ENCODE assay signal across 8 cellular contexts in genomic region chr3:129181834-129182233, GRCh38. TPM values are rescaled to one million over a fixed set of nuclear protein-coding genes. Genes with fewer than 3 reads are reported as not detected.
A peak's percentile ranks its signal among the peaks of the same experiment; 100 is the strongest.
DNase-seq lines count a peak whose midpoint lies in the region; ATAC-seq lines count a peak whose summit lies in the region.

No MANE protein-coding gene starts in this region.

- ATAC-seq in activated CD8-positive, alpha-beta T cell treated with anti-CD3 and anti-CD28 coated beads, Interleukin-2, amount 10 ng/mL, durations not matched to agents 7 days and 5 days = no peak
- no peak for ATAC-seq in HG03432 (IDR thresholded peaks at IDR 0.05; ENCODE audit: unreplicated experiment)

- H3K9me3 ChIP-seq in iPS-18a (ENCODE audit: control insufficient read depth, low read depth, low read length) (no peaks in the 10 kb centered on the region), stomach smooth muscle (ENCODE audit: control insufficient read depth in 2 of 2, low read length in 2 of 2) (no peaks in the 10 kb centered on the region)

- H3K4me1 Mint-ChIP-seq in T-helper 2 cell treated with Interferon-gamma antibody and Interleukin-4, amounts not matched to agents 5 μg/mL and 100 μg/mL, for 36 hours (ENCODE audit: low read depth) = peaks cover 44% of the 10 kb centered on the region
- H3K4me1 Mint-ChIP-seq in activated CD8-positive, alpha-beta T cell treated with anti-CD3 and anti-CD28 coated beads, Interleukin-2, amount 10 ng/mL, durations not matched to agents 7 days and 5 days (ENCODE audit: low read depth) = peaks cover 58% of the 10 kb centered on the region

- no peaks in the 10 kb centered on the region for H3K9me3 Mint-ChIP-seq in T-helper 2 cell treated with Interferon-gamma antibody and Interleukin-4, amounts not matched to agents 5 μg/mL and 100 μg/mL, for 36 hours
- H3K9me3 Mint-ChIP-seq in activated CD8-positive, alpha-beta T cell treated with anti-CD3 and anti-CD28 coated beads, Interleukin-2, amount 10 ng/mL, durations not matched to agents 7 days and 5 days (ENCODE audit: insufficient read depth) = no peaks in the 10 kb centered on the region

- H3K27me3 Mint-ChIP-seq in T-helper 2 cell treated with Interferon-gamma antibody and Interleukin-4, amounts not matched to agents 5 μg/mL and 100 μg/mL, for 36 hours (ENCODE audit: low read depth) = no peaks in the 10 kb centered on the region
- H3K27me3 Mint-ChIP-seq in activated CD8-positive, alpha-beta T cell treated with anti-CD3 and anti-CD28 coated beads, Interleukin-2, amount 10 ng/mL, durations not matched to agents 7 days and 5 days (ENCODE audit: low read depth) = no peaks in the 10 kb centered on the region

- peak overlapping the region; percentile 100 for H3K9ac ChIP-seq in iPS-18a (ENCODE audit: low read length)
- peak overlapping the region in 1 of 2 donors; percentile 100 for H3K9ac ChIP-seq in stomach smooth muscle (ENCODE audit: low read length in 2 of 2)

- no peak for DNase-seq in T-helper 2 cell treated with Interferon-gamma antibody and Interleukin-4, amounts not matched to agents 5 μg/mL and 100 μg/mL, for 36 hours (ENCODE audit: low spot score)
- DNase-seq in T-helper 2 cell (no peak), amniotic stem cell (lab: John Stamatoyannopoulos, UW) (no peak), DMS53 treated with DMSO at 0.1 percent for 48 hours (lab: John Stamatoyannopoulos, UW; ENCODE audit: unreplicated experiment) (no peak)
- no peak for DNase-seq in activated CD8-positive, alpha-beta T cell treated with anti-CD3 and anti-CD28 coated beads, Interleukin-2, amount 10 ng/mL, durations not matched to agents 7 days and 5 days

- POLR2A ChIA-PET in activated CD8-positive, alpha-beta T cell treated with anti-CD3 and anti-CD28 coated beads, Interleukin-2, amount 10 ng/mL, durations not matched to agents 7 days and 5 days (lab: Charles Lee) = interaction anchor here (1.1 to 4.0 kb wide), 8 partner anchors 10 to 155 kb away, joined by 3 to 43 read pairs (median 12); partner anchors contain the start of genes COPG1 and RAB43

- peaks cover 45% of the 10 kb centered on the region for H3K36me3 Mint-ChIP-seq in T-helper 2 cell treated with Interferon-gamma antibody and Interleukin-4, amounts not matched to agents 5 μg/mL and 100 μg/mL, for 36 hours (ENCODE audit: low read depth)
- peaks cover 54% of the 10 kb centered on the region for H3K36me3 Mint-ChIP-seq in activated CD8-positive, alpha-beta T cell treated with anti-CD3 and anti-CD28 coated beads, Interleukin-2, amount 10 ng/mL, durations not matched to agents 7 days and 5 days (ENCODE audit: low read depth)

- H3K27ac Mint-ChIP-seq in T-helper 2 cell treated with Interferon-gamma antibody and Interleukin-4, amounts not matched to agents 5 μg/mL and 100 μg/mL, for 36 hours = peak overlapping the region; percentile 96
- peak overlapping the region; percentile 98 for H3K27ac Mint-ChIP-seq in activated CD8-positive, alpha-beta T cell treated with anti-CD3 and anti-CD28 coated beads, Interleukin-2, amount 10 ng/mL, durations not matched to agents 7 days and 5 days

- H3K27me3 ChIP-seq in iPS-18a (ENCODE audit: control insufficient read depth, insufficient read depth, low read length) (no peaks in the 10 kb centered on the region), stomach smooth muscle (ENCODE audit: control insufficient read depth in 1 of 2, insufficient read depth in 2 of 2, low read length in 2 of 2) (no peaks in the 10 kb centered on the region)

- H3K4me3 Mint-ChIP-seq in T-helper 2 cell treated with Interferon-gamma antibody and Interleukin-4, amounts not matched to agents 5 μg/mL and 100 μg/mL, for 36 hours = peak overlapping the region; percentile 93
- H3K4me3 Mint-ChIP-seq in activated CD8-positive, alpha-beta T cell treated with anti-CD3 and anti-CD28 coated beads, Interleukin-2, amount 10 ng/mL, durations not matched to agents 7 days and 5 days = peak overlapping the region; percentile 92

- peak overlapping the region; percentile 97 for H3K4me3 ChIP-seq in iPS-18a (ENCODE audit: low read length)
- H3K4me3 ChIP-seq in stomach smooth muscle (ENCODE audit: low read length in 2 of 2) = peak overlapping the region; percentile 93 to 97

- H3K4me1 ChIP-seq in iPS-18a (ENCODE audit: control insufficient read depth, low read depth, low read length) = peaks cover 9% of the 10 kb centered on the region
- peaks cover 38% of the 10 kb centered on the region for H3K4me1 ChIP-seq in stomach smooth muscle (ENCODE audit: control insufficient read depth, insufficient read depth, low read length)

- H3K36me3 ChIP-seq in iPS-18a (ENCODE audit: control insufficient read depth, low read depth, low read length) (peaks cover 35% of the 10 kb centered on the region), stomach smooth muscle (ENCODE audit: control insufficient read depth in 2 of 2, insufficient read depth in 2 of 2, low read length in 2 of 2) (peaks cover 3 to 9% of the 10 kb centered on the region in 2 donors)

- CTCF ChIA-PET in activated CD8-positive, alpha-beta T cell treated with anti-CD3 and anti-CD28 coated beads, Interleukin-2, amount 10 ng/mL, durations not matched to agents 7 days and 5 days (lab: Charles Lee) = interaction anchor here (0.9 to 3.2 kb wide), 9 partner anchors 13 to 166 kb away, joined by 3 to 31 read pairs (median 4); partner anchors contain the start of gene COPG1

- H3K27ac ChIP-seq in iPS-18a (ENCODE audit: low read length) (peak overlapping the region; percentile 96), stomach smooth muscle (ENCODE audit: low read length) (no peak overlapping the region)

RNA-seq across cellular contexts. Expression of gene CNBP, which starts 1.9 kb away (rescaled TPM):
- total RNA-seq in activated CD8-positive, alpha-beta T cell treated with anti-CD3 and anti-CD28 coated beads, Interleukin-2, amount 10 ng/mL, durations not matched to agents 7 days and 5 days = 100 to 1,000 TPM; 263 to 273 TPM

RNA-seq across cellular contexts. Expression of gene ISY1, which starts 21.0 kb away (rescaled TPM):
- total RNA-seq in activated CD8-positive, alpha-beta T cell treated with anti-CD3 and anti-CD28 coated beads, Interleukin-2, amount 10 ng/mL, durations not matched to agents 7 days and 5 days = 10 to 100 TPM; 57.9 to 65.7 TPM
